In the genomic region with DNA sequence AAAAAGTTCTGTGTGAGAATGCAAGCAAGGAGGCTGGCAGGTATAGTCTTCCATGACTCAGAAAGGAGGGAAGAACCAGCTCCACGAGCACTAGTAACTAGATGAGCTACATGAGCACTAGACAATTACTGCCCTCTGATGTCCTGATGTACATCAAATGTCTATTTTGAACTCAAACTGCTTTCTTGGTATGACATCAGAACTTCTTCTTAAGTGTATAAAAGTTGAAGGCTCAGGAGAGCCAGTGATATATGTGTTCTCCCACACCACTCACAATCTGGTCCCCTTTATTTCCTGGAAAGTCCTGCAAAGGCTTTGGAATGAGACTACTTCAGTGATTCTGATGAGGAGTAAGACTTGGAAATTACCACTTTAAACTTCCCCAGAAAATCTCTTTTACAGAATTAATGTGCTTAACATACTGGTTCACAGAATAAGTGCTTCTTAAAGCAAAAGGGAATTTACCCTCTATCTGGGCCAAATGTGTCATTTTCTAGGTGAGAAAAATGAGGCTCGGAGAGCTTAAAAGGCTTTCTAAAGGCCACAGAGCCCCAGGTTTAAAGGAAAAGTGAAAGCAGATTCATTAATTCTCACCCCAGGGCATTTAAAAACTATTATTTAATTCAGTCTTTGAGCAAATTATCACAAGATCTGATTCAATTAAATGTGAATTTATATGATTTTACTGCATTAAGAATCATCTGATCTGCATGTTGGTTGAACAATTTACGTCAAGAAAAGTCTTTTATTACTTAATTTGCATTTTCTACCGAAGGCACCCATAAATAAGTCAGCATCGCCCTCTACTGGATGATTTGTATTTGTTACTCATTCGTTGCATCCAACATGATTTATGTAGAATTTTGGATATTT, we compare ENCODE assay signal across 8 cellular contexts. TPM values are rescaled to one million over a fixed set of nuclear protein-coding genes. Genes with fewer than 3 reads are reported as not detected.
DNase-seq lines count a peak whose midpoint lies in the region; FAIRE-seq and TF ChIP-seq lines count a peak whose summit lies in the region.

No MANE protein-coding gene starts in this region.

- no peak overlapping the region for H3K4me2 ChIP-seq in H1 (ENCODE audit: insufficient read depth in 1 of 2, low read depth in 2 of 2, low read length in 2 of 2)

- POLR2A ChIA-PET in HEK293 (lab: Yijun Ruan, JAX) (no interaction called here), H1 (lab: Charles Lee; ENCODE audit: partially characterized antibody) (interaction anchor here (0.9 kb wide), 1 partner anchor 333 kb away, joined by 3 read pairs; no protein-coding TSS in a partner anchor)

- no peak for TF ChIP-seq EP300 in H1 (IDR thresholded peaks at IDR 0.05; ENCODE audit: borderline replicate concordance in 1 of 2, low read depth in 2 of 2, low read length in 2 of 2)

- no peaks in the 10 kb centered on the region for H3K27me3 Mint-ChIP-seq in activated naive CD4-positive, alpha-beta T cell treated with anti-CD3 and anti-CD28 coated beads for 36 hours (ENCODE audit: low read depth)

- H3K4me1 ChIP-seq in HEK293 (ENCODE audit: control insufficient read depth, insufficient read depth, low read length) (no peaks in the 10 kb centered on the region; the same call in 1 of the 2 replicates), H1 (replicated peaks in 1 of 4; ENCODE audit: control insufficient read depth in 3 of 4, insufficient read depth in 4 of 4, low read length in 3 of 4) (peaks cover 0 to 3% (median 0%) of the 10 kb centered on the region in 4 experiments; a peak in 1 of 7 replicates), vagina (no peaks in the 10 kb centered on the region)

- no peak for TF ChIP-seq CTCF in HEK293 (tag by site-specific recombination; IDR thresholded peaks at IDR 0.05)
- peak in 2 of 3 experiments; percentile 40 to 59; a peak in 2 of 4 replicates for TF ChIP-seq CTCF in H1 (IDR thresholded peaks at IDR 0.05; ENCODE audit: control extremely low read depth in 1 of 3, insufficient read depth in 1 of 3, low read depth in 1 of 3, low read length in 3 of 3)
- TF ChIP-seq CTCF in vagina (IDR thresholded peaks at IDR 0.05): peak; percentile 70 to 87 (median 76)

- no peaks in the 10 kb centered on the region for H3K36me3 Mint-ChIP-seq in activated naive CD4-positive, alpha-beta T cell treated with anti-CD3 and anti-CD28 coated beads for 36 hours (ENCODE audit: low read depth)

- no peak overlapping the region for H2AK5ac ChIP-seq in H1 (ENCODE audit: low read depth, low read length)

- no peak overlapping the region for H2BK5ac ChIP-seq in H1 (ENCODE audit: low read depth, low read length)

- H3K36me3 ChIP-seq in HEK293 (ENCODE audit: control insufficient read depth in 2 of 2, insufficient read depth in 1 of 2, low read length in 2 of 2): no peaks in the 10 kb centered on the region
- no peaks in the 10 kb centered on the region for H3K36me3 ChIP-seq in H1 (ENCODE audit: control insufficient read depth in 2 of 4, insufficient read depth in 4 of 4, low read length in 3 of 4)
- H3K36me3 ChIP-seq in vagina: no peaks in the 10 kb centered on the region

- H3K9me3 ChIP-seq in HEK293 (ENCODE audit: control insufficient read depth, insufficient read depth, low read depth, low read length): no peaks in the 10 kb centered on the region
- H3K9me3 ChIP-seq in H1 (ENCODE audit: insufficient read depth in 2 of 2, low read depth in 1 of 2, low read length in 1 of 2): no peaks in the 10 kb centered on the region
- no peaks in the 10 kb centered on the region for H3K9me3 ChIP-seq in vagina

- no peaks in the 10 kb centered on the region for H3K79me1 ChIP-seq in H1 (ENCODE audit: low read depth, low read length)

- peaks cover 19% of the 10 kb centered on the region for H3K4me1 Mint-ChIP-seq in activated naive CD4-positive, alpha-beta T cell treated with anti-CD3 and anti-CD28 coated beads for 36 hours (ENCODE audit: low read depth)

- H3K27ac ChIP-seq in HEK293 (ENCODE audit: extremely low read depth, low read depth, low read length) (no peak overlapping the region), H1 (ENCODE audit: low read depth, low read length) (no peak overlapping the region), vagina (peak overlapping the region; percentile 49)

- CTCF ChIA-PET in activated naive CD4-positive, alpha-beta T cell treated with anti-CD3 and anti-CD28 coated beads for 36 hours (lab: Charles Lee): interaction anchor here (0.6 to 10.7 kb wide), 36 partner anchors 11 to 752 kb away, joined by 3 to 156 read pairs (median 4); a partner anchor contains a TSS
- CTCF ChIA-PET in HEK293 (lab: Yijun Ruan, JAX): interaction anchor here (0.6 to 5.2 kb wide), 39 partner anchors 9 to 1113 kb away, joined by 3 to 73 read pairs (median 4); a partner anchor contains a TSS
- CTCF ChIA-PET in H1 (lab: Charles Lee; ENCODE audit: partially characterized antibody): interaction anchor here (0.6 to 8.4 kb wide), 44 partner anchors 9 to 672 kb away, joined by 3 to 80 read pairs (median 4); a partner anchor contains a TSS

- no peak overlapping the region for H3K23ac ChIP-seq in H1 (ENCODE audit: insufficient read length)

- H2AFZ ChIP-seq in H1 (ENCODE audit: low read length): no peak overlapping the region; the same call in 1 of the 2 replicates

- peak; percentile 83 to 87 for TF ChIP-seq RAD21 in H1 (IDR thresholded peaks at IDR 0.05 in 1 of 2, conservative IDR thresholded peaks at IDR 0.05 in 1 of 2; ENCODE audit: low read depth in 2 of 2, low read length in 2 of 2)

- H2BK20ac ChIP-seq in H1 (ENCODE audit: low read length): no peak overlapping the region

- H4K91ac ChIP-seq in H1 (replicated peaks; ENCODE audit: insufficient read length, low read length): no peak overlapping the region

- no peak overlapping the region for H3K56ac ChIP-seq in H1 (replicated peaks; ENCODE audit: insufficient read length, low read depth, low read length)

- peak; percentile 29 for DNase-seq in activated naive CD4-positive, alpha-beta T cell treated with anti-CD3 and anti-CD28 coated beads for 36 hours
- no peak for DNase-seq in activated naive CD4-positive, alpha-beta T cell treated with anti-CD3 and anti-CD28 coated beads, Interleukin-2, amount 50 U/mL, for 16 hours
- peak; percentile 64 for DNase-seq in NCI-H1105 (lab: John Stamatoyannopoulos, UW)
- peak; percentile 21 for DNase-seq in SKM-1 (lab: John Stamatoyannopoulos, UW; ENCODE audit: unreplicated experiment)
- no peak for DNase-seq in H1 (ENCODE audit: low read depth in 1 of 2, low spot score in 2 of 2)
- DNase-seq in mucosa of gallbladder (ENCODE audit: low spot score): peak; percentile 24
- DNase-seq in vagina (ENCODE audit: extremely low spot score in 2 of 2): no peak

- peak overlapping the region; percentile 62 for H3K4me3 Mint-ChIP-seq in activated naive CD4-positive, alpha-beta T cell treated with anti-CD3 and anti-CD28 coated beads for 36 hours

- no peaks in the 10 kb centered on the region for H4K20me1 ChIP-seq in H1 (replicated peaks in 1 of 2; ENCODE audit: control insufficient read depth in 1 of 2, insufficient read depth in 2 of 2, low read length in 2 of 2)

- H2BK15ac ChIP-seq in H1 (ENCODE audit: low read length): no peak overlapping the region

- H3K18ac ChIP-seq in H1 (ENCODE audit: extremely low read depth, low read length): no peak overlapping the region

- TF ChIP-seq POLR2A in H1 (IDR thresholded peaks at IDR 0.05; ENCODE audit: control extremely low read depth in 1 of 2, low read depth in 2 of 2, low read length in 2 of 2): no peak
- TF ChIP-seq POLR2A in vagina (IDR thresholded peaks at IDR 0.05): no peak

- H3K23me2 ChIP-seq in H1 (ENCODE audit: low read depth, low read length): no peaks in the 10 kb centered on the region

- no peaks in the 10 kb centered on the region for H3K79me2 ChIP-seq in H1 (ENCODE audit: control insufficient read depth in 1 of 2, insufficient read depth in 2 of 2, low read length in 2 of 2)

- H3K27me3 ChIP-seq in H1 (replicated peaks in 1 of 4; ENCODE audit: control insufficient read depth in 3 of 4, extremely low read depth in 1 of 4, insufficient read depth in 3 of 4, low read length in 3 of 4): no peaks in the 10 kb centered on the region
- H3K27me3 ChIP-seq in vagina: no peaks in the 10 kb centered on the region

- no peak overlapping the region for H4K5ac ChIP-seq in H1 (ENCODE audit: insufficient read length, low read depth, low read length)

- H2BK120ac ChIP-seq in H1 (replicated peaks; ENCODE audit: low read depth, low read length): no peak overlapping the region

- no peak overlapping the region for H3K4ac ChIP-seq in H1 (replicated peaks; ENCODE audit: insufficient read length, low read depth, low read length)

- no peak overlapping the region for H3K14ac ChIP-seq in H1 (ENCODE audit: insufficient read length)

- H3K27ac Mint-ChIP-seq in activated naive CD4-positive, alpha-beta T cell treated with anti-CD3 and anti-CD28 coated beads for 36 hours: peak overlapping the region; percentile 89

- no peak overlapping the region for H3K9ac ChIP-seq in H1 (replicated peaks in 1 of 4; ENCODE audit: extremely low read depth in 1 of 4, low read depth in 3 of 4, low read length in 3 of 4)

- peak overlapping the region; percentile 16; the same call in 1 of the 2 replicates for H3K4me3 ChIP-seq in HEK293 (ENCODE audit: low read depth, low read length)
- peak overlapping the region in 1 of 4 experiments; percentile 42; a peak in 2 of 8 replicates for H3K4me3 ChIP-seq in H1 (ENCODE audit: extremely low read depth in 1 of 4, insufficient read depth in 2 of 4, low read depth in 3 of 4, low read length in 4 of 4)
- peak overlapping the region; percentile 40 to 45 for H3K4me3 ChIP-seq in vagina

- intact Hi-C loops in activated naive CD4-positive, alpha-beta T cell treated with anti-CD3 and anti-CD28 coated beads for 36 hours (cut with micrococcal nuclease): loop anchor here (1.0 to 10.0 kb wide), 16 partner anchors 20 to 1057 kb away; a partner anchor contains a TSS
- intact Hi-C loops in vagina (cut with DNase I): loop anchor here (10.0 kb wide), 2 partner anchors 119 to 219 kb away; no protein-coding TSS in a partner anchor

- WGBS in H1 (ENCODE audit: extremely low coverage in 1 of 2, insufficient coverage in 1 of 2, insufficient read length in 1 of 2, insufficient replicate concordance in 2 of 2, low coverage in 1 of 2, low lambda C conversion rate in 2 of 2, missing lambda C conversion rate in 1 of 2), 2 experiments: 31% methylated on average over 6 of the region's 6 CpGs; no CpG with 5 or more reads in 1 of the 2 experiments

- H2BK12ac ChIP-seq in H1 (ENCODE audit: low read depth, low read length): no peak overlapping the region

- H3K9me3 Mint-ChIP-seq in activated naive CD4-positive, alpha-beta T cell treated with anti-CD3 and anti-CD28 coated beads for 36 hours: peaks cover 3% of the 10 kb centered on the region

- H4K8ac ChIP-seq in H1 (ENCODE audit: extremely low read depth, insufficient read depth, low read length): no peak overlapping the region

- FAIRE-seq in H1 (lab: Jason Lieb, UNC): peak; percentile 45

RNA-seq across cellular contexts. Expression of a gene that starts 18.8 kb away (rescaled TPM):
- total RNA-seq in activated naive CD4-positive, alpha-beta T cell treated with anti-CD3 and anti-CD28 coated beads for 36 hours: 10 to 100 TPM; 40.5 to 43.4 TPM
- 26.1 and 27.5 TPM in 2 replicates for total RNA-seq in H1 (2021; fragmentation: NEBNext Ultra II Directional; extraction: Animal tissue kit (Norgen Biotek cat#: 25700))
- polyA plus RNA-seq in H1 (2011; rRNA removed): 10.8 and 23.9 TPM in 2 replicates
- polyA plus RNA-seq in H1 (2011; cell fraction: cytosol; rRNA removed): 17.6 TPM
- polyA plus RNA-seq in H1 (2011; cell fraction: nucleus; rRNA removed): 17.3 TPM
- 24.1 to 26.0 TPM (median 25.1 TPM) in 4 replicates for polyA plus RNA-seq in H1 (2012, experiment 1 of 2)
- polyA plus RNA-seq in H1 (2012, experiment 2 of 2): 4.8 TPM
- 40.6 TPM for polyA plus RNA-seq in H1 (2013, experiment 1 of 2)
- 50.4 TPM for polyA plus RNA-seq in H1 (2013, experiment 2 of 2)
- 7.5 and 7.8 TPM in 2 replicates for polyA minus RNA-seq in H1 (2011; rRNA and poly(A)+ RNA removed)
- 9.0 TPM for polyA minus RNA-seq in H1 (2011; cell fraction: cytosol; rRNA and poly(A)+ RNA removed)
- polyA minus RNA-seq in H1 (2011; cell fraction: nucleus; rRNA and poly(A)+ RNA removed): 10.7 TPM
- total RNA-seq in mucosa of gallbladder (184 TPM), vagina (43.0 TPM)

Comparison
In these comparisons a context has a peak if more than half of its experiments do, and no peak if none do; other contexts are left out.
1. DNase-seq: peak in activated naive CD4-positive, alpha-beta T cell treated with anti-CD3 and anti-CD28 coated beads for 36 hours (single experiment), NCI-H1105 (single experiment), SKM-1 (single experiment) and mucosa of gallbladder (single experiment); none in activated naive CD4-positive, alpha-beta T cell treated with anti-CD3 and anti-CD28 coated beads, Interleukin-2, amount 50 U/mL, for 16 hours (single experiment), H1 (0 of 2) and vagina (0 of 2).